Comparison of ENCODE assay signal across 22 cellular contexts in the genomic region with DNA sequence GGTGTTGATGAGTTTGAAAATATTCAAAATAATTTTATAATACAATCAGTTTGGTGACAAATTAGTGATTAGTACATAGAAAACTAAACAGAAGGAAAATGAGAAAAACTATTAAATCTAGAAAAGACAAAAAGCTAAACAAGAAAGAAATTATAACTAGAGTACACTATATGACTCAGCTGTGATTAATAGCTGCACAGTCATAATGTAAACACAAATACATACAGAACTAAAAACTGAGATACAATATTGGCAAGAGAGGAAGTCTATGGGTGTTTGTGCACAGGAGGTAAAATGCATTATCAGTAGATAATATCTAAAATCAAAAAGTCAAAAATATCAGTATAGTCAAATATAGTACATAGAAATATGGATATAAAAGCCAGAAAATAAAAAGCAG.
A peak's percentile ranks its signal among the peaks of the same experiment; 100 is the strongest.
DNase-seq lines count a peak whose midpoint lies in the region; ATAC-seq, FAIRE-seq and TF ChIP-seq lines count a peak whose summit lies in the region.
"Had no signal": no experiment of that assay in that cellular context is flagged by ENCODE, and none has a peak within 500 bp of the region (broad histone marks: within the 10 kb centered on the region; RNA-seq: fewer than 3 reads in every experiment).

No MANE protein-coding gene starts in this region.

- no peak for TF ChIP-seq RAD21 in A549 (conservative IDR thresholded peaks at IDR 0.05 in 1 of 2, IDR thresholded peaks at IDR 0.05 in 1 of 2)

- H3K27ac ChIP-seq in A549 (peak overlapping the region in 1 of 2 experiments; percentile 12; a peak in 1 of 6 replicates), RWPE2 (ENCODE audit: poor library complexity, severe bottlenecking) (peak overlapping the region; percentile 30)
- H3K27ac ChIP-seq: BLaER1 had no signal

- no peak for FAIRE-seq in A549 (lab: Jason Lieb, UNC)
- FAIRE-seq: GM12892, GM18507, H54 had no signal

- H3K36me3 ChIP-seq in RWPE2 (ENCODE audit: low read depth): no peaks in the 10 kb centered on the region
- H3K36me3 ChIP-seq: BLaER1 had no signal

- DNase-seq in A549 (ENCODE audit: low read depth in 1 of 2, low spot score in 1 of 2) (peak in 1 of 2 experiments; percentile 74), LHCN-M2 (ENCODE audit: low read depth) (peak; percentile 38), RWPE2 (ENCODE audit: low spot score) (no peak), fibroblast of mammary gland (ENCODE audit: low read depth) (peak; percentile 30), SKM-1 (lab: John Stamatoyannopoulos, UW; ENCODE audit: unreplicated experiment) (no peak), left colon (no peak)
- no peak for DNase-seq in activated naive CD4-positive, alpha-beta T cell (lab: John Stamatoyannopoulos, UW)
- DNase-seq: Calu3; CD4-positive, alpha-beta memory T cell; Karpas-422; NCI-H1092 treated with DMSO at 0.1 percent for 48 hours; NCI-H1694; NCI-H2081 treated with DMSO at 0.1 percent for 48 hours; NCI-H510A; NCI-H748 treated with DMSO at 0.1 percent for 48 hours; OCI-M1; SW 1271 had no signal

- ATAC-seq in A549 (peak in 1 of 2 experiments; percentile 78; a peak in 2 of 6 replicates), RWPE2 (ENCODE audit: low read depth) (peak; percentile 86), HG02870 (IDR thresholded peaks at IDR 0.05; ENCODE audit: unreplicated experiment) (no peak), left colon (no peak)

- TF ChIP-seq EP300 in A549 (IDR thresholded peaks at IDR 0.05): no peak

- H3K4me1 ChIP-seq in A549: peaks cover 18% of the 10 kb centered on the region
- peaks cover 27% of the 10 kb centered on the region for H3K4me1 ChIP-seq in RWPE2 (ENCODE audit: insufficient read depth, poor library complexity, severe bottlenecking)
- H3K4me1 ChIP-seq: BLaER1 had no signal

- CTCF ChIA-PET in A549 (lab: Yijun Ruan, JAX): no interaction called here

- TF ChIP-seq CTCF in A549 (IDR thresholded peaks at IDR 0.05) (no peak), RWPE2 (IDR thresholded peaks at IDR 0.05; ENCODE audit: poor library complexity, severe bottlenecking) (no peak), fibroblast of mammary gland (conservative IDR thresholded peaks at IDR 0.05; ENCODE audit: control insufficient read depth, insufficient read depth, low read depth, low read length) (no peak)

- no peaks in the 10 kb centered on the region for H3K9me3 ChIP-seq in A549
- H3K9me3 ChIP-seq in RWPE2 (ENCODE audit: severe bottlenecking): no peaks in the 10 kb centered on the region
- H3K9me3 ChIP-seq: BLaER1 had no signal

- POLR2A ChIA-PET in A549 (lab: Yijun Ruan, JAX): no interaction called here

- TF ChIP-seq POLR2A in A549 (IDR thresholded peaks at IDR 0.05; ENCODE audit: low read length): no peak

- no peaks in the 10 kb centered on the region for H3K27me3 ChIP-seq in RWPE2 (ENCODE audit: insufficient read depth, poor library complexity, severe bottlenecking)
- H3K27me3 ChIP-seq: BLaER1 had no signal

- H3K4me3 ChIP-seq in A549 (no peak overlapping the region), RWPE2 (ENCODE audit: severe bottlenecking) (no peak overlapping the region), fibroblast of mammary gland (ENCODE audit: control insufficient read depth, low read depth, low read length) (no peak overlapping the region)
- H3K4me3 ChIP-seq: BLaER1 had no signal

- intact Hi-C loops in left colon (cut with DNase I, micrococcal nuclease): no loop called here

- peak overlapping the region; percentile 35 for H3K4me2 ChIP-seq in A549
- H3K4me2 ChIP-seq: BLaER1 had no signal

TF ChIP-seq in A549, 52 proteins besides CTCF, POLR2A, EP300 and RAD21:
- TF ChIP-seq SMC3 (IDR thresholded peaks at IDR 0.05): no peak
- no peak for TF ChIP-seq MAFK (IDR thresholded peaks at IDR 0.05; ENCODE audit: partially characterized antibody)
- TF ChIP-seq PBX3 (IDR thresholded peaks at IDR 0.05): no peak
- TF ChIP-seq GATA3 (IDR thresholded peaks at IDR 0.05; ENCODE audit: borderline replicate concordance): peak; percentile 52; the same call in 1 of the 2 replicates
- no peak for TF ChIP-seq PHF8 (IDR thresholded peaks at IDR 0.05; ENCODE audit: borderline replicate concordance, low read depth)
- TF ChIP-seq HDAC2 (IDR thresholded peaks at IDR 0.05): no peak
- peak; percentile 90 for TF ChIP-seq FOSL2 (IDR thresholded peaks at IDR 0.05)
- TF ChIP-seq FOSL2 (CRISPR knock-in tag; IDR thresholded peaks at IDR 0.05): peak; percentile 95
- TF ChIP-seq FOXS1 (CRISPR knock-in tag; IDR thresholded peaks at IDR 0.05): peak; percentile 86; the same call in 1 of the 2 replicates
- no peak for TF ChIP-seq HEYL (CRISPR knock-in tag; IDR thresholded peaks at IDR 0.05)
- TF ChIP-seq TP53 (CRISPR knock-in tag; IDR thresholded peaks at IDR 0.05): no peak
- TF ChIP-seq RCOR1 (IDR thresholded peaks at IDR 0.05; ENCODE audit: low read depth, low read length): no peak
- TF ChIP-seq HOXB5 (CRISPR knock-in tag; IDR thresholded peaks at IDR 0.05): peak; percentile 90
- peak; percentile 85 for TF ChIP-seq JUNB (IDR thresholded peaks at IDR 0.05)
- no peak for TF ChIP-seq BHLHE40 (IDR thresholded peaks at IDR 0.05; ENCODE audit: low read depth, low read length)

Comparison
In these comparisons a context has a peak if more than half of its experiments do, and no peak if none do; other contexts are left out.
1. DNase-seq: peak in LHCN-M2 (single experiment) and fibroblast of mammary gland (single experiment); none in RWPE2 (single experiment), SKM-1 (single experiment), activated naive CD4-positive, alpha-beta T cell (0 of 4) and left colon (0 of 2).